ENCODE assay signal across 7 cellular contexts in the genomic region with DNA sequence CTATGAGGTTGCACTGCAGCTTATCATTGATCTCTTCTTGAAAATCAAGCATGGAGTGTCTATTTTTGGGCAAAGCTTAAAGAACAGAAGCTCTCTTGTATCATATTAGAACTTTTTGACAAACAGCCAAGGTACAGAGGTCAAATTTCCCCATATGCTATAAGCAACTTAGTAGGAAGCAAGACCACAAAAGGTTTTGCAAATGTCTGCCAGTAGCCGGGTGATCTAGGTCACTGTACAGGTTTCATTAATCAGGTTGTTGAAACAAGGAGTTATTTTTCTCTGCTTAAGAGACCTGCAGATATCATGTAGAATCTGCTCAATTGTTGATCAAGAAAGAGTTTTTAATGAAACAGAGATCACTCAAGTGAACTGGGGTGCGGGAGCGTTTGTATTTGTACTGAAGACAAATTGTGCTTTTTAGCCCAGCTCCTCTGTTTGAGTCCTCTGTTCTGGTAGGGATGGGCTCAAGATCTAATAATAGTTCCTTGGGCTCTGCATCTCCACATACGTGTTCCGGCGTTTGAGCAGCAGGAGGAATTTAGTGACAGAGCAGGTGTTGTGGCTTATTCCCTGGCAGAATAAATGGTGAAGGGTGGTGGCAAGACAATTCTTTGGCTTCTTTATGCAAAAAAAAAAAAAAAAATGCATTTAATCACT. TPM values are rescaled to one million over a fixed set of nuclear protein-coding genes. Genes with fewer than 3 reads are reported as not detected.
DNase-seq lines count a peak whose midpoint lies in the region; ATAC-seq, FAIRE-seq and TF ChIP-seq lines count a peak whose summit lies in the region.

No MANE protein-coding gene starts in this region.

- H3K27me3 ChIP-seq in DOHH2 (ENCODE audit: control insufficient read depth, low read length) (no peaks in the 10 kb centered on the region), MM.1S (replicated peaks; ENCODE audit: insufficient read depth, low read length) (no peaks in the 10 kb centered on the region), K562 (ENCODE audit: control insufficient read depth in 2 of 2, insufficient read depth in 2 of 2, low read length in 2 of 2) (no peaks in the 10 kb centered on the region), right lobe of liver (no peaks in the 10 kb centered on the region), vagina (no peaks in the 10 kb centered on the region)

- H3K9me2 ChIP-seq in DOHH2 (replicated peaks; ENCODE audit: control insufficient read depth, low read length) (no peaks in the 10 kb centered on the region), MM.1S (replicated peaks; ENCODE audit: insufficient read depth, low read length) (no peaks in the 10 kb centered on the region)

- no peak for TF ChIP-seq RAD21 in K562 (CRISPR knock-in tag; conservative IDR thresholded peaks at IDR 0.05 in 1 of 2, IDR thresholded peaks at IDR 0.05 in 1 of 2)

- WGBS in K562 (ENCODE audit: insufficient coverage, low coverage, missing lambda C conversion rate), result 30% methylated on average over 6 of the region's 6 CpGs
- WGBS in right lobe of liver (ENCODE audit: insufficient coverage, low coverage, low lambda C conversion rate, missing lambda C conversion rate), result 3% methylated on average over 6 of the region's 6 CpGs

- no peak for TF ChIP-seq EP300 in K562 (IDR thresholded peaks at IDR 0.05; ENCODE audit: low read length)

- H3K79me2 ChIP-seq in DOHH2 (ENCODE audit: control insufficient read depth, low read length) (peaks cover 30% of the 10 kb centered on the region), MM.1S (ENCODE audit: low read length) (peaks cover 33% of the 10 kb centered on the region), K562 (ENCODE audit: control insufficient read depth, insufficient read depth, low read length) (peaks cover 39% of the 10 kb centered on the region)

- H3F3A ChIP-seq in DOHH2 (ENCODE audit: control insufficient read depth, insufficient read depth) (peaks cover 18% of the 10 kb centered on the region), MM.1S (ENCODE audit: insufficient read depth, low read length) (peaks cover 34% of the 10 kb centered on the region)

- in situ Hi-C loops in K562 (cut with MboI), result loop anchor here (10.0 kb wide), 1 partner anchor 145 kb away; no protein-coding TSS in a partner anchor

- TF ChIP-seq POLR2A in K562 (conservative IDR thresholded peaks at IDR 0.05) (no peak), right lobe of liver (IDR thresholded peaks at IDR 0.05) (no peak), vagina (IDR thresholded peaks at IDR 0.05) (no peak)

- DNase-seq in MM.1S (peak; percentile 59), K562 (ENCODE audit: extremely low read depth in 1 of 4, low spot score in 3 of 4) (peak in 1 of 4 experiments; percentile 44), right lobe of liver (no peak), vagina (ENCODE audit: extremely low spot score in 2 of 2) (no peak), D721Med (ENCODE audit: insufficient read length, low spot score) (no peak)

- no peak for TF ChIP-seq CTCF in DOHH2 (IDR thresholded peaks at IDR 0.05; ENCODE audit: low read depth, low read length, poor library complexity, severe bottlenecking)
- no peak for TF ChIP-seq CTCF in MM.1S (IDR thresholded peaks at IDR 0.05; ENCODE audit: low read length)
- TF ChIP-seq CTCF in K562 (IDR thresholded peaks at IDR 0.05 in 2 of 3, conservative IDR thresholded peaks at IDR 0.05 in 1 of 3; ENCODE audit: insufficient read depth in 2 of 3, low read depth in 1 of 3, low read length in 3 of 3), result no peak
- TF ChIP-seq CTCF in right lobe of liver (IDR thresholded peaks at IDR 0.05), result no peak
- no peak for TF ChIP-seq CTCF in vagina (IDR thresholded peaks at IDR 0.05)
- no peak for TF ChIP-seq CTCF in D721Med (IDR thresholded peaks at IDR 0.05; ENCODE audit: insufficient read depth, missing control alignments)

- CTCF ChIA-PET in K562 (lab: Yijun Ruan, JAX; ENCODE audit: low intra/inter-chr PET ratio), result interaction anchor here (0.7 to 1.8 kb wide), 2 partner anchors 234 to 627 kb away, joined by 3 to 11 read pairs; no protein-coding TSS in a partner anchor

- FAIRE-seq in K562 (lab: Jason Lieb, UNC), result peak; percentile 44
- no peak for FAIRE-seq in D721Med (lab: Jason Lieb, UNC)

- H3K4me1 ChIP-seq in DOHH2 (ENCODE audit: control insufficient read depth, low read length) (peaks cover 31% of the 10 kb centered on the region), MM.1S (ENCODE audit: low read length) (peaks cover 25% of the 10 kb centered on the region), K562 (replicated peaks in 1 of 2; ENCODE audit: control insufficient read depth in 2 of 2, insufficient read depth in 2 of 2, low read length in 2 of 2) (peaks cover 22 to 24% of the 10 kb centered on the region in 2 experiments), right lobe of liver (peaks cover 0 to 18% (median 5%) of the 10 kb centered on the region in 4 donors), vagina (peaks cover 32% of the 10 kb centered on the region)

- peaks cover 4% of the 10 kb centered on the region; the same call in 1 of the 2 replicates for H4K20me1 ChIP-seq in DOHH2 (ENCODE audit: control insufficient read depth, insufficient read depth, low read depth, low read length)
- H4K20me1 ChIP-seq in MM.1S (ENCODE audit: insufficient read depth, low read length), result no peaks in the 10 kb centered on the region; the same call in 1 of the 2 replicates
- peaks cover 21% of the 10 kb centered on the region for H4K20me1 ChIP-seq in K562 (replicated peaks; ENCODE audit: control insufficient read depth, insufficient read depth, low read length)

- H3K9me1 ChIP-seq in K562 (ENCODE audit: control insufficient read depth, insufficient read depth, low read length), result no peaks in the 10 kb centered on the region

- intact Hi-C loops in K562 (cut with micrococcal nuclease) (loop anchor here (5.0 to 10.0 kb wide), 4 partner anchors 217 to 512 kb away; no protein-coding TSS in a partner anchor), right lobe of liver (cut with DNase I) (loop anchor here (10.0 kb wide), 2 partner anchors 315 to 465 kb away; no protein-coding TSS in a partner anchor), vagina (cut with DNase I) (loop anchor here (10.0 kb wide), 1 partner anchor 165 kb away; no protein-coding TSS in a partner anchor)

- ATAC-seq in K562 (no peak), right lobe of liver (peak in 2 of 4 donors; percentile 3 to 17), HG03342 (IDR thresholded peaks at IDR 0.05; ENCODE audit: unreplicated experiment) (no peak)

- peaks cover 32% of the 10 kb centered on the region for H3K36me3 ChIP-seq in DOHH2 (ENCODE audit: control insufficient read depth, low read length)
- H3K36me3 ChIP-seq in MM.1S (replicated peaks; ENCODE audit: insufficient read depth, low read length), result no peaks in the 10 kb centered on the region
- H3K36me3 ChIP-seq in K562 (ENCODE audit: control insufficient read depth, insufficient read depth, low read length), result peaks cover 26% of the 10 kb centered on the region
- H3K36me3 ChIP-seq in right lobe of liver, result peaks cover 0 to 22% (median 0%) of the 10 kb centered on the region in 4 donors
- H3K36me3 ChIP-seq in vagina, result peaks cover 0 to 9% of the 10 kb centered on the region in 2 donors

- H3K9me3 ChIP-seq in DOHH2 (ENCODE audit: control insufficient read depth, insufficient read depth, low read length) (no peaks in the 10 kb centered on the region), MM.1S (replicated peaks; ENCODE audit: insufficient read depth, low read length) (no peaks in the 10 kb centered on the region), K562 (replicated peaks; ENCODE audit: control insufficient read depth, insufficient read depth, low read depth, low read length) (no peaks in the 10 kb centered on the region), right lobe of liver (no peaks in the 10 kb centered on the region), vagina (no peaks in the 10 kb centered on the region)

- BruUV-seq in K562 (replicated peaks; lab: Mats Ljungman, UMichigan), result no TSS peak

- POLR2A ChIA-PET in K562 (lab: Yijun Ruan, JAX), result interaction anchor here (0.6 to 1.7 kb wide), 8 partner anchors 9 to 1254 kb away, joined by 3 to 5 read pairs (median 4); no protein-coding TSS in a partner anchor

- H3K27ac ChIP-seq in DOHH2 (ENCODE audit: low read depth, low read length) (no peak overlapping the region), MM.1S (ENCODE audit: low read length) (peak overlapping the region; percentile 72), K562 (ENCODE audit: extremely low read depth, low read depth, low read length) (peak overlapping the region; percentile 5; the same call in 2 of the 3 replicates), right lobe of liver (peak overlapping the region; percentile 7 to 94 (median 88)), vagina (peak overlapping the region; percentile 51)

- H3K4me2 ChIP-seq in DOHH2 (ENCODE audit: low read length), result peak overlapping the region; percentile 15
- peak overlapping the region; percentile 72 for H3K4me2 ChIP-seq in MM.1S (ENCODE audit: low read depth, low read length)
- H3K4me2 ChIP-seq in K562 (ENCODE audit: insufficient read depth, low read length), result peak overlapping the region; percentile 40; the same call in 1 of the 2 replicates

- H3K4me3 ChIP-seq in DOHH2 (ENCODE audit: low read length) (no peak overlapping the region), MM.1S (ENCODE audit: low read length) (peak overlapping the region; percentile 98), K562 (no peak overlapping the region), right lobe of liver (peak overlapping the region in 2 of 3 donors; percentile 14 to 73), vagina (peak overlapping the region; percentile 62 to 97)

- H3K9ac ChIP-seq in MM.1S (ENCODE audit: low read length) (peak overlapping the region; percentile 23; the same call in 1 of the 2 replicates), K562 (ENCODE audit: insufficient read depth in 1 of 2, low read depth in 2 of 2, low read length in 2 of 2) (peak overlapping the region; percentile 2 to 20; a peak in 2 of 4 replicates)

- H2AFZ ChIP-seq in MM.1S (ENCODE audit: low read length), result peak overlapping the region; percentile 26; the same call in 1 of the 2 replicates
- peak overlapping the region; percentile 20 for H2AFZ ChIP-seq in K562 (ENCODE audit: low read depth, low read length)

RNA-seq across cellular contexts. Expression of a gene that starts 4.3 kb away (rescaled TPM):
- 15.3 and 17.8 TPM in 2 replicates for total RNA-seq in K562 (2011; cell fraction: chromatin; rRNA removed; ENCODE audit: low replicate concordance)
- 22.8 and 25.8 TPM in 2 replicates for total RNA-seq in K562 (2011; cell fraction: nucleolus; rRNA removed)
- total RNA-seq in K562 (2011; cell fraction: nucleoplasm; rRNA removed), result 18.8 and 19.2 TPM in 2 replicates
- total RNA-seq in K562 (2014; rRNA removed), result 56.6 and 80.0 TPM in 2 replicates
- 15.3 and 18.2 TPM in 2 replicates for total RNA-seq in K562 (2014; rRNA removed; fragmentation: Illumina TruSeq; extraction: Trizol)
- 12.0 and 13.5 TPM in 2 replicates for total RNA-seq in K562 (2015; rRNA removed; fragmentation: Illumina TruSeq; extraction: Trizol)
- total RNA-seq in K562 (2021), result 80.9 and 86.1 TPM in 2 replicates
- 17.5 and 44.7 TPM in 2 replicates for polyA plus RNA-seq in K562 (2011; rRNA removed)
- polyA plus RNA-seq in K562 (2011; cell fraction: cytosol; rRNA removed), result 24.9 and 64.7 TPM in 2 replicates
- 35.6 and 45.1 TPM in 2 replicates for polyA plus RNA-seq in K562 (2011; cell fraction: nucleus; rRNA removed)
- polyA plus RNA-seq in K562 (2012), result 30.8 and 32.8 TPM in 2 replicates
- polyA plus RNA-seq in K562 (2014; fragmentation: Illumina TruSeq; extraction: Trizol), result 43.4 and 44.8 TPM in 2 replicates
- under 1 TPM; 0.21 to 0.43 TPM for polyA plus RNA-seq in K562 (2014; fragmentation: Nextera tagmentation; extraction: Ambion mirVana)
- 34.2 and 34.8 TPM in 2 replicates for polyA plus RNA-seq in K562 (2014; rRNA removed)
- 8.4 and 17.5 TPM in 2 replicates for polyA minus RNA-seq in K562 (2011; rRNA and poly(A)+ RNA removed)
- 22.9 and 45.5 TPM in 2 replicates for polyA minus RNA-seq in K562 (2011; cell fraction: cytosol; rRNA and poly(A)+ RNA removed)
- 19.1 and 55.8 TPM in 2 replicates for polyA minus RNA-seq in K562 (2011; cell fraction: nucleus; rRNA and poly(A)+ RNA removed)
- total RNA-seq in right lobe of liver, result 100 to 1,000 TPM in 4 of 6 experiments, 10 to 100 TPM in 2; 76.6 to 373 (median 126) TPM
- 132 TPM for total RNA-seq in vagina

Comparison
In these comparisons a context has a peak if more than half of its experiments do, and no peak if none do; other contexts are left out.
1. H3K4me2 ChIP-seq: peak in every context shown above with its lines; median percentile 72 in MM.1S; 40 in K562; 15 in DOHH2.
2. H3K4me3 ChIP-seq: peak in MM.1S (single experiment), right lobe of liver (2 of 3) and vagina (2 of 2); none in DOHH2 (single experiment) and K562 (single experiment).